ENCODE assay signal across 1 cellular context in the genomic region with DNA sequence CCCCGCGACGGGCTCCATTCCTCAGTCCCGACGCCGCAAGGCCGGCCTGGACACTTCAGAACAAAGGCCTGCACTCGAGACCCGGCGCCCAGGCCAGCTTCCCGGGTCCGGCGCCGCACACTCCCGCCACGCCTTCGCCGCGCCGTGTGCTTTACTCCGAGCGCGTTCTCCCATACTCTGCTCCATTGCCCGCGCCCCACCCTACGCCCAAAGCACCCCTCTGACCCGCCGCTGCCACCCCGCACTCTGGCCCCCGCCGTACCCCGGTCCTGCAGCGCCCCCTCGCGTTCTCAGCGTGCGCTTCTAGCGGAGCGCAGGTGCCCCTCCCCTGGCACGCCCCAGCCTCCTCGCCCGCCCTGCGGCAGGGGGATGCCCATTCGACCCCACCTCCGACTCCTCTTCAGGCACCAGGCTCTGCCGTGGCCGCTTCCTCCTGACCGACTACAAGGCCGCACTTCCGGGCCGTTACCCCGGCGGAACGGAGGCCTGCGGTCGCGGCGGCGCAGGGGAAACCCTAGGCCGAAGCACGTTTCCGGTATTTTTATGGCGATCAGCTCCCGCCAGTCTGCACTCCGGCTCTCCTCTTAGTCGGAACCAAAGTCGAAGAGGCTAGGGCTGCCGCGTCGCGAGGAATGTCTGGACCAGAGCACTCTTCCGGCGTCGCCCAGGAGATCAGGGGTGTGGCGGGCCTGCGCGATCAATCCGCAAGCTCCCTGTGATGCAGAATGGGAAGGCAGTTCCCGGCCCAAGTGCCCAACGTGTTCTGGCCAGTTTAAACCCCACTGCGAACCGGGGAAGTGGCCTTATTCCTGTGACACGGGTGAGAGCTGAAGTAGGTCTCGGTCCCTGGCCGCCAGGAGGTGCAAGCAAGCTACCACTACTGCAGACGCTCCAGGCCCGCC.
TF ChIP-seq lines count a peak whose summit lies in the region.

Gene ZBTB45 (minus strand): TSS at position 456 of the 902 bp plus-strand sequence. CDS start 2,137 bp downstream, outside the sequence.

TF ChIP-seq in K562, 482 proteins besides CTCF, POLR2A, EP300 and RAD21 (continued from another document and continues in another):
- no peak for TF ChIP-seq PREB (CRISPR knock-in tag; IDR thresholded peaks at IDR 0.05)
- TF ChIP-seq ASH1L (IDR thresholded peaks at IDR 0.05; ENCODE audit: borderline replicate concordance, low read depth, partially characterized antibody) = no peak
- TF ChIP-seq ELF1 (tag; IDR thresholded peaks at IDR 0.05) = peak; percentile 95
- TF ChIP-seq HOXB6 (CRISPR knock-in tag; IDR thresholded peaks at IDR 0.05; ENCODE audit: borderline replicate concordance) = no peak
- peak; percentile 88 for TF ChIP-seq TOE1 (IDR thresholded peaks at IDR 0.05; ENCODE audit: borderline replicate concordance)
- TF ChIP-seq TOE1 (CRISPR knock-in tag; IDR thresholded peaks at IDR 0.05; ENCODE audit: borderline replicate concordance, low read depth) = no peak
- no peak for TF ChIP-seq PURB (CRISPR knock-in tag; IDR thresholded peaks at IDR 0.05; ENCODE audit: low read depth)
- TF ChIP-seq HDAC3 (IDR thresholded peaks at IDR 0.05; ENCODE audit: borderline replicate concordance, partially characterized antibody) = peak; percentile 77
- peak; percentile 93 for TF ChIP-seq TAF1 (IDR thresholded peaks at IDR 0.05; ENCODE audit: control insufficient read depth, extremely low read depth, insufficient read depth, low read length, severe bottlenecking)
- TF ChIP-seq ZNF408 (CRISPR knock-in tag; IDR thresholded peaks at IDR 0.05; ENCODE audit: low read depth) = no peak
- TF ChIP-seq ZNF589 (CRISPR knock-in tag; IDR thresholded peaks at IDR 0.05; ENCODE audit: low read depth) = 0 out of 2 replicates have a peak, but pooled peaks have one; percentile 20
- TF ChIP-seq PCBP1 (IDR thresholded peaks at IDR 0.05; ENCODE audit: low read depth, low read length, poor library complexity, severe bottlenecking) = peak; percentile 95
- TF ChIP-seq ZNF175 (CRISPR knock-in tag; IDR thresholded peaks at IDR 0.05; ENCODE audit: low read depth) = peak; percentile 31; the same call in 1 of the 2 replicates
- TF ChIP-seq TEAD1 (CRISPR knock-in tag; IDR thresholded peaks at IDR 0.05) = peak; percentile 79 to 99; a peak in 3 of 4 replicates
- peak; percentile 87 for TF ChIP-seq MBD2 (IDR thresholded peaks at IDR 0.05; ENCODE audit: borderline replicate concordance, low read depth)
- no peak for TF ChIP-seq EZH2 (IDR thresholded peaks at IDR 0.05; ENCODE audit: borderline replicate concordance, low read depth, low read length)
- TF ChIP-seq, protein P1, sequence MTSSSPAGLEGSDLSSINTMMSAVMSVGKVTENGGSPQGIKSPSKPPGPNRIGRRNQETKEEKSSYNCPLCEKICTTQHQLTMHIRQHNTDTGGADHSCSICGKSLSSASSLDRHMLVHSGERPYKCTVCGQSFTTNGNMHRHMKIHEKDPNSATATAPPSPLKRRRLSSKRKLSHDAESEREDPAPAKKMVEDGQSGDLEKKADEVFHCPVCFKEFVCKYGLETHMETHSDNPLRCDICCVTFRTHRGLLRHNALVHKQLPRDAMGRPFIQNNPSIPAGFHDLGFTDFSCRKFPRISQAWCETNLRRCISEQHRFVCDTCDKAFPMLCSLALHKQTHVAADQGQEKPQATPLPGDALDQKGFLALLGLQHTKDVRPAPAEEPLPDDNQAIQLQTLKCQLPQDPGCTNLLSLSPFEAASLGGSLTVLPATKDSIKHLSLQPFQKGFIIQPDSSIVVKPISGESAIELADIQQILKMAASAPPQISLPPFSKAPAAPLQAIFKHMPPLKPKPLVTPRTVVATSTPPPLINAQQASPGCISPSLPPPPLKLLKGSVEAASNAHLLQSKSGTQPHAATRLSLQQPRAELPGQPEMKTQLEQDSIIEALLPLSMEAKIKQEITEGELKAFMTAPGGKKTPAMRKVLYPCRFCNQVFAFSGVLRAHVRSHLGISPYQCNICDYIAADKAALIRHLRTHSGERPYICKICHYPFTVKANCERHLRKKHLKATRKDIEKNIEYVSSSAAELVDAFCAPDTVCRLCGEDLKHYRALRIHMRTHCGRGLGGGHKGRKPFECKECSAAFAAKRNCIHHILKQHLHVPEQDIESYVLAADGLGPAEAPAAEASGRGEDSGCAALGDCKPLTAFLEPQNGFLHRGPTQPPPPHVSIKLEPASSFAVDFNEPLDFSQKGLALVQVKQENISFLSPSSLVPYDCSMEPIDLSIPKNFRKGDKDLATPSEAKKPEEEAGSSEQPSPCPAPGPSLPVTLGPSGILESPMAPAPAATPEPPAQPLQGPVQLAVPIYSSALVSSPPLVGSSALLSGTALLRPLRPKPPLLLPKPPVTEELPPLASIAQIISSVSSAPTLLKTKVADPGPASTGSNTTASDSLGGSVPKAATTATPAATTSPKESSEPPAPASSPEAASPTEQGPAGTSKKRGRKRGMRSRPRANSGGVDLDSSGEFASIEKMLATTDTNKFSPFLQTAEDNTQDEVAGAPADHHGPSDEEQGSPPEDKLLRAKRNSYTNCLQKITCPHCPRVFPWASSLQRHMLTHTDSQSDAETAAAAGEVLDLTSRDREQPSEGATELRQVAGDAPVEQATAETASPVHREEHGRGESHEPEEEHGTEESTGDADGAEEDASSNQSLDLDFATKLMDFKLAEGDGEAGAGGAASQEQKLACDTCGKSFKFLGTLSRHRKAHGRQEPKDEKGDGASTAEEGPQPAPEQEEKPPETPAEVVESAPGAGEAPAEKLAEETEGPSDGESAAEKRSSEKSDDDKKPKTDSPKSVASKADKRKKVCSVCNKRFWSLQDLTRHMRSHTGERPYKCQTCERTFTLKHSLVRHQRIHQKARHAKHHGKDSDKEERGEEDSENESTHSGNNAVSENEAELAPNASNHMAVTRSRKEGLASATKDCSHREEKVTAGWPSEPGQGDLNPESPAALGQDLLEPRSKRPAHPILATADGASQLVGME (CRISPR knock-in tag; IDR thresholded peaks at IDR 0.05) = peak; percentile 96
- peak; percentile 83; the same call in 1 of the 2 replicates for TF ChIP-seq RFX1 (IDR thresholded peaks at IDR 0.05)
- TF ChIP-seq, protein P2, sequence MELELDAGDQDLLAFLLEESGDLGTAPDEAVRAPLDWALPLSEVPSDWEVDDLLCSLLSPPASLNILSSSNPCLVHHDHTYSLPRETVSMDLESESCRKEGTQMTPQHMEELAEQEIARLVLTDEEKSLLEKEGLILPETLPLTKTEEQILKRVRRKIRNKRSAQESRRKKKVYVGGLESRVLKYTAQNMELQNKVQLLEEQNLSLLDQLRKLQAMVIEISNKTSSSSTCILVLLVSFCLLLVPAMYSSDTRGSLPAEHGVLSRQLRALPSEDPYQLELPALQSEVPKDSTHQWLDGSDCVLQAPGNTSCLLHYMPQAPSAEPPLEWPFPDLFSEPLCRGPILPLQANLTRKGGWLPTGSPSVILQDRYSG (tag; conservative IDR thresholded peaks at IDR 0.05; ENCODE audit: low read depth) = no peak
- TF ChIP-seq ZNF174 (CRISPR knock-in tag; IDR thresholded peaks at IDR 0.05) = no peak
- peak; percentile 84; the same call in 1 of the 2 replicates for TF ChIP-seq E2F3 (CRISPR knock-in tag; IDR thresholded peaks at IDR 0.05)
- peak; percentile 80; the same call in 1 of the 2 replicates for TF ChIP-seq ZNF395 (CRISPR knock-in tag; IDR thresholded peaks at IDR 0.05)
- TF ChIP-seq MEF2D (tag; conservative IDR thresholded peaks at IDR 0.05; ENCODE audit: low read depth) = no peak
- TF ChIP-seq TRIM25 (IDR thresholded peaks at IDR 0.05; ENCODE audit: borderline replicate concordance) = no peak
- TF ChIP-seq, protein P3, sequence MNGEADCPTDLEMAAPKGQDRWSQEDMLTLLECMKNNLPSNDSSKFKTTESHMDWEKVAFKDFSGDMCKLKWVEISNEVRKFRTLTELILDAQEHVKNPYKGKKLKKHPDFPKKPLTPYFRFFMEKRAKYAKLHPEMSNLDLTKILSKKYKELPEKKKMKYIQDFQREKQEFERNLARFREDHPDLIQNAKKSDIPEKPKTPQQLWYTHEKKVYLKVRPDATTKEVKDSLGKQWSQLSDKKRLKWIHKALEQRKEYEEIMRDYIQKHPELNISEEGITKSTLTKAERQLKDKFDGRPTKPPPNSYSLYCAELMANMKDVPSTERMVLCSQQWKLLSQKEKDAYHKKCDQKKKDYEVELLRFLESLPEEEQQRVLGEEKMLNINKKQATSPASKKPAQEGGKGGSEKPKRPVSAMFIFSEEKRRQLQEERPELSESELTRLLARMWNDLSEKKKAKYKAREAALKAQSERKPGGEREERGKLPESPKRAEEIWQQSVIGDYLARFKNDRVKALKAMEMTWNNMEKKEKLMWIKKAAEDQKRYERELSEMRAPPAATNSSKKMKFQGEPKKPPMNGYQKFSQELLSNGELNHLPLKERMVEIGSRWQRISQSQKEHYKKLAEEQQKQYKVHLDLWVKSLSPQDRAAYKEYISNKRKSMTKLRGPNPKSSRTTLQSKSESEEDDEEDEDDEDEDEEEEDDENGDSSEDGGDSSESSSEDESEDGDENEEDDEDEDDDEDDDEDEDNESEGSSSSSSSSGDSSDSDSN (IDR thresholded peaks at IDR 0.05; ENCODE audit: borderline replicate concordance in 1 of 2, low read depth in 2 of 2, low read length in 2 of 2) = peak; percentile 59 to 86; a peak in 3 of 4 replicates
- peak; percentile 86; the same call in 1 of the 2 replicates for TF ChIP-seq HDAC2 (IDR thresholded peaks at IDR 0.05)
- peak; percentile 66 for TF ChIP-seq LEF1 (IDR thresholded peaks at IDR 0.05)
- TF ChIP-seq ZNF165 (CRISPR knock-in tag; IDR thresholded peaks at IDR 0.05; ENCODE audit: borderline replicate concordance) = no peak
- TF ChIP-seq TAF9B (IDR thresholded peaks at IDR 0.05; ENCODE audit: partially characterized antibody) = peak; percentile 96
- TF ChIP-seq PCBP2 (IDR thresholded peaks at IDR 0.05; ENCODE audit: low read depth, low read length, poor library complexity, severe bottlenecking) = no peak
- TF ChIP-seq XRCC3 (IDR thresholded peaks at IDR 0.05) = no peak
- TF ChIP-seq ETV6 (IDR thresholded peaks at IDR 0.05; ENCODE audit: borderline replicate concordance in 1 of 2, low read depth in 2 of 2, low read length in 1 of 2) = peak; percentile 19 to 83; a peak in 3 of 4 replicates
- no peak; the same call in 1 of the 2 replicates for TF ChIP-seq ETV6 (CRISPR knock-in tag; IDR thresholded peaks at IDR 0.05; ENCODE audit: borderline replicate concordance)
- no peak; the same call in 1 of the 2 replicates for TF ChIP-seq FOSL1 (tag; conservative IDR thresholded peaks at IDR 0.05)
- TF ChIP-seq HMGN3 (IDR thresholded peaks at IDR 0.05; ENCODE audit: borderline replicate concordance, extremely low read depth, insufficient read length, low read depth, low read length) = peak; percentile 91
- TF ChIP-seq KLF1 (tag; IDR thresholded peaks at IDR 0.05) = peak; percentile 86
- TF ChIP-seq L3MBTL2 (IDR thresholded peaks at IDR 0.05) = peak; percentile 46
- TF ChIP-seq POLR2H (tag; IDR thresholded peaks at IDR 0.05; ENCODE audit: low read depth) = peak; percentile 81
- peak; percentile 71 for TF ChIP-seq ZNF766 (CRISPR knock-in tag; conservative IDR thresholded peaks at IDR 0.05)
- TF ChIP-seq PHF8 (IDR thresholded peaks at IDR 0.05; ENCODE audit: borderline replicate concordance, low read length) = peak; percentile 98
- no peak for TF ChIP-seq CREBBP (IDR thresholded peaks at IDR 0.05; ENCODE audit: low read depth, low read length)
- TF ChIP-seq POLR2AphosphoS5 (IDR thresholded peaks at IDR 0.05; ENCODE audit: control insufficient read depth, insufficient read depth, low read depth, low read length) = peak; percentile 80
- peak; percentile 61 to 68; a peak in 3 of 4 replicates for TF ChIP-seq ARNT (IDR thresholded peaks at IDR 0.05)
- TF ChIP-seq TBL1XR1 (IDR thresholded peaks at IDR 0.05; ENCODE audit: low read length in 2 of 2) = peak; percentile 68 to 70; a peak in 3 of 4 replicates
- no peak for TF ChIP-seq ZNF146 (CRISPR knock-in tag; IDR thresholded peaks at IDR 0.05; ENCODE audit: unreplicated experiment)
- TF ChIP-seq HDGF (IDR thresholded peaks at IDR 0.05) = no peak
- TF ChIP-seq, protein P4, sequence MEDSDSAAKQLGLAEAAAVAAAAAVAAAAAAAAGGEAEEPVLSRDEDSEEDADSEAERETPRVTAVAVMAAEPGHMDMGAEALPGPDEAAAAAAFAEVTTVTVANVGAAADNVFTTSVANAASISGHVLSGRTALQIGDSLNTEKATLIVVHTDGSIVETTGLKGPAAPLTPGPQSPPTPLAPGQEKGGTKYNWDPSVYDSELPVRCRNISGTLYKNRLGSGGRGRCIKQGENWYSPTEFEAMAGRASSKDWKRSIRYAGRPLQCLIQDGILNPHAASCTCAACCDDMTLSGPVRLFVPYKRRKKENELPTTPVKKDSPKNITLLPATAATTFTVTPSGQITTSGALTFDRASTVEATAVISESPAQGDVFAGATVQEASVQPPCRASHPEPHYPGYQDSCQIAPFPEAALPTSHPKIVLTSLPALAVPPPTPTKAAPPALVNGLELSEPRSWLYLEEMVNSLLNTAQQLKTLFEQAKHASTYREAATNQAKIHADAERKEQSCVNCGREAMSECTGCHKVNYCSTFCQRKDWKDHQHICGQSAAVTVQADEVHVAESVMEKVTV (CRISPR knock-in tag; IDR thresholded peaks at IDR 0.05) = peak; percentile 74
- no peak for TF ChIP-seq ZNF507 (tag; conservative IDR thresholded peaks at IDR 0.05)
- no peak for TF ChIP-seq ZSCAN32 (CRISPR knock-in tag; IDR thresholded peaks at IDR 0.05)
- TF ChIP-seq ZNF140 (CRISPR knock-in tag; IDR thresholded peaks at IDR 0.05) = no peak
